In genomic region chr5:110817437-110817836, GRCh38 we compare ENCODE assay signal across 16 cellular contexts.
A peak's percentile ranks its signal among the peaks of the same experiment; 100 is the strongest.
DNase-seq lines count a peak whose midpoint lies in the region; ATAC-seq and TF ChIP-seq lines count a peak whose summit lies in the region.
"Had no signal": no experiment of that assay in that cellular context is flagged by ENCODE, and none has a peak within 500 bp of the region (broad histone marks: within the 10 kb centered on the region; RNA-seq: fewer than 3 reads in every experiment).

No MANE protein-coding gene starts in this region.

- H3K4me3 Mint-ChIP-seq in CD8-positive, alpha-beta T cell: no peak overlapping the region
- H3K4me3 Mint-ChIP-seq: stimulated activated naive CD8-positive, alpha-beta T cell treated with anti-CD3 and anti-CD28 coated beads, Interleukin-15, amount 100 ng/mL, for 72 hours had no signal

- no peak overlapping the region for H3K27ac Mint-ChIP-seq in CD8-positive, alpha-beta T cell
- H3K27ac Mint-ChIP-seq: activated naive CD4-positive, alpha-beta T cell treated with anti-CD3 and anti-CD28 coated beads, Interleukin-2, amount 50 U/mL, for 72 hours; stimulated activated naive CD8-positive, alpha-beta T cell treated with anti-CD3 and anti-CD28 coated beads, Interleukin-15, amount 100 ng/mL, for 72 hours had no signal

- no peaks in the 10 kb centered on the region for H3K36me3 ChIP-seq in MG63
- H3K36me3 ChIP-seq in lower lobe of right lung: no peaks in the 10 kb centered on the region
- no peaks in the 10 kb centered on the region for H3K36me3 ChIP-seq in CD8-positive, alpha-beta T cell (ENCODE audit: insufficient read depth, low read length)
- H3K36me3 ChIP-seq: vagina had no signal

- intact Hi-C loops in lower lobe of right lung (cut with DNase I): no loop called here
- intact Hi-C loops in CD8-positive, alpha-beta T cell (cut with DNase I, micrococcal nuclease): no loop called here

- H3K4me1 ChIP-seq in lower lobe of right lung: peaks cover 4% of the 10 kb centered on the region
- no peaks in the 10 kb centered on the region for H3K4me1 ChIP-seq in CD8-positive, alpha-beta T cell (ENCODE audit: insufficient read depth, low read length)

- TF ChIP-seq CTCF in cardiac fibroblast (IDR thresholded peaks at IDR 0.05; ENCODE audit: low read depth, low read length): no peak
- no peak for TF ChIP-seq CTCF in lower lobe of right lung (IDR thresholded peaks at IDR 0.05)
- no peak for TF ChIP-seq CTCF in CD8-positive, alpha-beta T cell (IDR thresholded peaks at IDR 0.05)

- ATAC-seq in lower lobe of right lung (peak; percentile 45 to 79), HG02571 (IDR thresholded peaks at IDR 0.05; ENCODE audit: unreplicated experiment) (no peak), HG03378 (IDR thresholded peaks at IDR 0.05; ENCODE audit: unreplicated experiment) (no peak)
- ATAC-seq in CD8-positive, alpha-beta T cell: no peak
- ATAC-seq: activated naive CD4-positive, alpha-beta T cell treated with anti-CD3 and anti-CD28 coated beads, Interleukin-2, amount 50 U/mL, for 72 hours; stimulated activated naive CD8-positive, alpha-beta T cell treated with anti-CD3 and anti-CD28 coated beads, Interleukin-15, amount 100 ng/mL, for 72 hours had no signal

- no peaks in the 10 kb centered on the region for H3K4me1 Mint-ChIP-seq in CD8-positive, alpha-beta T cell (ENCODE audit: low read depth)
- H3K4me1 Mint-ChIP-seq: stimulated activated naive CD8-positive, alpha-beta T cell treated with anti-CD3 and anti-CD28 coated beads, Interleukin-15, amount 100 ng/mL, for 72 hours had no signal

- POLR2A ChIA-PET in CD8-positive, alpha-beta T cell (lab: Charles Lee): no interaction called here

- peaks cover 13% of the 10 kb centered on the region for H3K9me3 ChIP-seq in MG63
- no peaks in the 10 kb centered on the region for H3K9me3 ChIP-seq in lower lobe of right lung
- no peaks in the 10 kb centered on the region for H3K9me3 ChIP-seq in CD8-positive, alpha-beta T cell (ENCODE audit: low read length)
- H3K9me3 ChIP-seq: vagina had no signal

- H3K9me3 Mint-ChIP-seq in CD8-positive, alpha-beta T cell: no peaks in the 10 kb centered on the region

- CTCF ChIA-PET in CD8-positive, alpha-beta T cell (lab: Charles Lee): no interaction called here

- peaks cover under 1% of the 10 kb centered on the region for H3K27me3 Mint-ChIP-seq in CD8-positive, alpha-beta T cell (ENCODE audit: low read depth)

- H3K27ac ChIP-seq in lower lobe of right lung: no peak overlapping the region
- no peak overlapping the region for H3K27ac ChIP-seq in CD8-positive, alpha-beta T cell (ENCODE audit: low read depth, low read length)
- H3K27ac ChIP-seq: vagina had no signal

- H3K4me3 ChIP-seq in MG63 (no peak overlapping the region), cardiac fibroblast (replicated peaks in 1 of 2; ENCODE audit: low read depth in 2 of 2, low read length in 2 of 2) (no peak overlapping the region), lower lobe of right lung (no peak overlapping the region)
- H3K4me3 ChIP-seq in CD8-positive, alpha-beta T cell (ENCODE audit: low read depth, low read length): no peak overlapping the region
- H3K4me3 ChIP-seq: vagina had no signal

- no peaks in the 10 kb centered on the region for H3K36me3 Mint-ChIP-seq in CD8-positive, alpha-beta T cell
- H3K36me3 Mint-ChIP-seq: activated naive CD4-positive, alpha-beta T cell treated with anti-CD3 and anti-CD28 coated beads, Interleukin-2, amount 50 U/mL, for 72 hours had no signal

- H3K27me3 ChIP-seq in MG63 (no peaks in the 10 kb centered on the region), lower lobe of right lung (ENCODE audit: low read depth) (no peaks in the 10 kb centered on the region)
- H3K27me3 ChIP-seq in CD8-positive, alpha-beta T cell (ENCODE audit: insufficient read depth, low read length): no peaks in the 10 kb centered on the region
- H3K27me3 ChIP-seq: vagina had no signal

- DNase-seq in AG08396 (ENCODE audit: low spot score) (peak; percentile 6), MG63 (peak; percentile 20), cardiac fibroblast (ENCODE audit: low read depth in 2 of 2) (peak; percentile 55 to 59), lower lobe of right lung (no peak), cerebellar cortex (ENCODE audit: low spot score) (no peak)
- no peak for DNase-seq in CD8-positive, alpha-beta T cell
- DNase-seq: activated CD4-positive, alpha-beta T cell treated with anti-CD3 and anti-CD28 coated beads, Interleukin-2, amount 50 U/mL, for 4 hours; activated T-cell treated with anti-CD3 and anti-CD28 coated beads, Interleukin-2, amount 50 U/mL, for 1 hour; caudate nucleus; MM.1S; NCI-H526 treated with DMSO at 0.1 percent for 48 hours; stimulated activated naive CD8-positive, alpha-beta T cell treated with anti-CD3 and anti-CD28 coated beads, Interleukin-15, amount 100 ng/mL, for 72 hours had no signal

Comparison
In these comparisons a context has a peak if more than half of its experiments do, and no peak if none do; other contexts are left out.
1. DNase-seq: peak in AG08396 (single experiment), MG63 (single experiment) and cardiac fibroblast (2 of 2); none in lower lobe of right lung (single experiment), cerebellar cortex (single experiment) and CD8-positive, alpha-beta T cell (0 of 7).
2. ATAC-seq: peak in lower lobe of right lung (2 of 2); none in HG02571 (single experiment), HG03378 (single experiment) and CD8-positive, alpha-beta T cell (single experiment).